Comparison of ENCODE assay signal across 25 cellular contexts in genomic region chr3:14911651-14912050, GRCh38.
"Had no signal": no experiment of that assay in that cellular context is flagged by ENCODE, and none has a peak within 500 bp of the region (broad histone marks: within the 10 kb centered on the region; RNA-seq: fewer than 3 reads in every experiment).

No MANE protein-coding gene starts in this region.

- H3K9me3 Mint-ChIP-seq: natural killer cell treated with Interleukin-12 subunit alpha and Interleukin-12 subunit beta and Interleukin-15 and Interleukin-18, amount 100 ng/mL, for 72 hours; stimulated activated naive B cell treated with anti-CD40 and anti-IgM and Interleukin-4, amounts not matched to agents 10 μg/mL and 1 μg/mL and 100 μg/mL, for 72 hours; stimulated activated naive CD8-positive, alpha-beta T cell treated with anti-CD3 and anti-CD28 coated beads, Interleukin-15, Interleukin-2, amounts not matched to agents 100 ng/mL and 50 ng/mL, for 24 hours; type B pancreatic cell had no signal

- H3K4me1 ChIP-seq: pancreas, prostate gland, uterus had no signal

- H3K4me3 ChIP-seq: left ventricle myocardium inferior, lung, mucosa of descending colon, pancreas, prostate gland, skin epidermis, tibial nerve, uterus had no signal

- DNase-seq: hypothalamus; islet precursor cell; left ventricle myocardium inferior; midbrain; mucosa of descending colon; naive thymus-derived CD4-positive, alpha-beta T cell; nucleus accumbens; pancreas; retina; right cardiac atrium; stimulated activated CD4-positive, alpha-beta T cell treated with anti-CD3 and anti-CD28 coated beads, Interleukin-12 subunit alpha, Interleukin-12 subunit beta, amount 100 ng/mL, for 4 hours; stimulated activated CD4-positive, alpha-beta T cell treated with anti-CD3 and anti-CD28 coated beads, Interleukin-15, amount 100 ng/mL, for 24 hours; stimulated activated CD4-positive, alpha-beta T cell treated with anti-CD3 and anti-CD28 coated beads, Interleukin-2, amount 100 ng/mL, for 24 hours; stimulated activated CD4-positive, alpha-beta T cell treated with anti-CD3 and anti-CD28 coated beads, Interleukin-4, amount 100 ng/mL, for 1 hour; stimulated activated naive B cell treated with anti-CD40 and anti-IgM and Interleukin-4, amounts not matched to agents 10 μg/mL and 1 μg/mL and 100 μg/mL, for 72 hours; substantia nigra; uterus had no signal

- H3K27me3 ChIP-seq: pancreas, tibial nerve, uterus had no signal

- H3K27ac Mint-ChIP-seq: natural killer cell treated with Interleukin-12 subunit alpha and Interleukin-12 subunit beta and Interleukin-15 and Interleukin-18, amount 100 ng/mL, for 72 hours; stimulated activated naive B cell treated with anti-CD40 and anti-IgM and Interleukin-4, amounts not matched to agents 10 μg/mL and 1 μg/mL and 100 μg/mL, for 72 hours; stimulated activated naive CD8-positive, alpha-beta T cell treated with anti-CD3 and anti-CD28 coated beads, Interleukin-15, Interleukin-2, amounts not matched to agents 100 ng/mL and 50 ng/mL, for 24 hours; type B pancreatic cell had no signal

- H3K36me3 Mint-ChIP-seq: naive thymus-derived CD4-positive, alpha-beta T cell; natural killer cell treated with Interleukin-12 subunit alpha and Interleukin-12 subunit beta and Interleukin-15 and Interleukin-18, amount 100 ng/mL, for 72 hours; stimulated activated naive B cell treated with anti-CD40 and anti-IgM and Interleukin-4, amounts not matched to agents 10 μg/mL and 1 μg/mL and 100 μg/mL, for 72 hours; type B pancreatic cell had no signal

- H3K27me3 Mint-ChIP-seq: stimulated activated naive CD8-positive, alpha-beta T cell treated with anti-CD3 and anti-CD28 coated beads, Interleukin-15, Interleukin-2, amounts not matched to agents 100 ng/mL and 50 ng/mL, for 24 hours had no signal

- ATAC-seq: mucosa of descending colon; naive thymus-derived CD4-positive, alpha-beta T cell; pancreas; right cardiac atrium; sciatic nerve; stimulated activated naive B cell treated with anti-CD40 and anti-IgM and Interleukin-4, amounts not matched to agents 10 μg/mL and 1 μg/mL and 100 μg/mL, for 72 hours had no signal

- H3K9me3 ChIP-seq: left ventricle myocardium inferior, mucosa of descending colon, pancreas, prostate gland, tibial nerve, uterus had no signal

- H3K36me3 ChIP-seq: pancreas, prostate gland, tibial nerve, uterus had no signal

- H3K4me1 Mint-ChIP-seq: stimulated activated naive B cell treated with anti-CD40 and anti-IgM and Interleukin-4, amounts not matched to agents 10 μg/mL and 1 μg/mL and 100 μg/mL, for 72 hours had no signal

- H3K4me3 Mint-ChIP-seq: naive thymus-derived CD4-positive, alpha-beta T cell; natural killer cell treated with Interleukin-12 subunit alpha and Interleukin-12 subunit beta and Interleukin-15 and Interleukin-18, amount 100 ng/mL, for 72 hours; stimulated activated naive B cell treated with anti-CD40 and anti-IgM and Interleukin-4, amounts not matched to agents 10 μg/mL and 1 μg/mL and 100 μg/mL, for 72 hours; stimulated activated naive CD8-positive, alpha-beta T cell treated with anti-CD3 and anti-CD28 coated beads, Interleukin-15, Interleukin-2, amounts not matched to agents 100 ng/mL and 50 ng/mL, for 24 hours; type B pancreatic cell had no signal

- FAIRE-seq: pancreas had no signal

- H3K27ac ChIP-seq: left ventricle myocardium inferior, pancreas, prostate gland, skin epidermis, tibial nerve, uterus had no signal
